ENCODE assay signal across 18 cellular contexts in genomic region chr3:61625429-61625828, GRCh38.
A peak's percentile ranks its signal among the peaks of the same experiment; 100 is the strongest.
DNase-seq lines count a peak whose midpoint lies in the region; ATAC-seq and TF ChIP-seq lines count a peak whose summit lies in the region.
"Had no signal": no experiment of that assay in that cellular context is flagged by ENCODE, and none has a peak within 500 bp of the region (broad histone marks: within the 10 kb centered on the region; RNA-seq: fewer than 3 reads in every experiment).

No MANE protein-coding gene starts in this region.

- H3K4me3 Mint-ChIP-seq in WTC11 = peak overlapping the region; percentile 0; the same call in 1 of the 2 replicates
- H3K4me3 Mint-ChIP-seq: B cell; CD4-positive, alpha-beta T cell; CD8-positive, alpha-beta T cell had no signal

- peaks cover 15% of the 10 kb centered on the region for H3K36me3 Mint-ChIP-seq in WTC11
- H3K36me3 Mint-ChIP-seq: CD8-positive, alpha-beta T cell had no signal

- no peaks in the 10 kb centered on the region for H3K27me3 Mint-ChIP-seq in WTC11 (ENCODE audit: low read depth)
- H3K27me3 Mint-ChIP-seq: CD4-positive, alpha-beta T cell had no signal

- no peaks in the 10 kb centered on the region for H3K9me3 Mint-ChIP-seq in WTC11
- H3K9me3 Mint-ChIP-seq: CD4-positive, alpha-beta T cell had no signal

- POLR2A ChIA-PET in HEK293 (lab: Yijun Ruan, JAX) = interaction anchor here (0.7 kb wide), 1 partner anchor 111 kb away, joined by 3 read pairs; no protein-coding TSS in a partner anchor
- POLR2A ChIA-PET in WTC11 (lab: Charles Lee) = no interaction called here

- no peaks in the 10 kb centered on the region for H3K9me3 ChIP-seq in HEK293 (ENCODE audit: control insufficient read depth, insufficient read depth, low read depth, low read length)
- H3K9me3 ChIP-seq in tibial artery = no peaks in the 10 kb centered on the region
- H3K9me3 ChIP-seq: Caco-2 had no signal

- no peaks in the 10 kb centered on the region for H3K36me3 ChIP-seq in HEK293 (ENCODE audit: control insufficient read depth in 2 of 2, insufficient read depth in 1 of 2, low read length in 2 of 2)
- H3K36me3 ChIP-seq in tibial artery = peaks cover 0 to 5% (median 0%) of the 10 kb centered on the region in 3 donors

- CTCF ChIA-PET in HEK293 (lab: Yijun Ruan, JAX) (no interaction called here), WTC11 (lab: Charles Lee) (interaction anchor here (0.7 kb wide), 1 partner anchor 58 kb away, joined by 3 read pairs; no protein-coding TSS in a partner anchor)

- H3K27ac ChIP-seq in HEK293 (ENCODE audit: extremely low read depth, low read depth, low read length) = no peak overlapping the region
- H3K27ac ChIP-seq in tibial artery = no peak overlapping the region
- H3K27ac ChIP-seq: BLaER1 treated with 17β-estradiol and CSF1 and Interleukin-3, amounts not matched to agents 10 nM and 100 nM; C4-2B had no signal

- TF ChIP-seq CTCF in HEK293 (tag by site-specific recombination; IDR thresholded peaks at IDR 0.05) (no peak), WTC11 (IDR thresholded peaks at IDR 0.05) (no peak), tibial artery (IDR thresholded peaks at IDR 0.05) (no peak)

- H3K4me1 Mint-ChIP-seq in WTC11 = peaks cover 76% of the 10 kb centered on the region
- H3K4me1 Mint-ChIP-seq: B cell had no signal

- peak; percentile 20; the same call in 1 of the 2 replicates for ATAC-seq in WTC11
- ATAC-seq in HG02840 (IDR thresholded peaks at IDR 0.05; ENCODE audit: low FRiP score, unreplicated experiment) = no peak
- no peak for ATAC-seq in GM18511 (IDR thresholded peaks at IDR 0.05; ENCODE audit: unreplicated experiment)
- no peak for ATAC-seq in GM21360 (IDR thresholded peaks at IDR 0.05; ENCODE audit: unreplicated experiment)
- ATAC-seq: CD8-positive, alpha-beta T cell had no signal

- peak overlapping the region; percentile 38 for H3K27ac Mint-ChIP-seq in WTC11
- H3K27ac Mint-ChIP-seq: B cell; CD4-positive, alpha-beta T cell; CD8-positive, alpha-beta T cell had no signal

- no peaks in the 10 kb centered on the region for H3K27me3 ChIP-seq in tibial artery
- H3K27me3 ChIP-seq: BLaER1 treated with 17β-estradiol and CSF1 and Interleukin-3, amounts not matched to agents 10 nM and 100 nM had no signal

- no peak for DNase-seq in WTC11 (ENCODE audit: low spot score)
- peak; percentile 31 for DNase-seq in epidermal melanocyte (ENCODE audit: insufficient read length, low spot score)
- DNase-seq in tibial artery = no peak
- DNase-seq: 8988T; AML-193; Caco-2; Calu3; CD4-positive, alpha-beta T cell; CD8-positive, alpha-beta T cell; DMS79 treated with DMSO at 0.1 percent for 48 hours; GF-D8 had no signal

- H3K4me3 ChIP-seq in HEK293 (ENCODE audit: low read depth, low read length) = no peak overlapping the region
- H3K4me3 ChIP-seq in tibial artery = no peak overlapping the region
- H3K4me3 ChIP-seq: BLaER1 treated with 17β-estradiol and CSF1 and Interleukin-3, amounts not matched to agents 10 nM and 100 nM had no signal

- H3K4me1 ChIP-seq in HEK293 (ENCODE audit: control insufficient read depth, insufficient read depth, low read length) (peaks cover 17% of the 10 kb centered on the region), tibial artery (peaks cover 0 to 25% (median 4%) of the 10 kb centered on the region in 4 donors)
- H3K4me1 ChIP-seq: BLaER1 treated with 17β-estradiol and CSF1 and Interleukin-3, amounts not matched to agents 10 nM and 100 nM had no signal

- intact Hi-C loops in tibial artery (cut with DNase I; ENCODE audit: low total_unique reads) = no loop called here

TF ChIP-seq in HEK293, 187 proteins besides CTCF, POLR2A, EP300 and RAD21:
- TF ChIP-seq ZNF202 (tag by site-specific recombination; IDR thresholded peaks at IDR 0.05; ENCODE audit: borderline replicate concordance) (no peak), RBAK (tag by site-specific recombination; IDR thresholded peaks at IDR 0.05) (no peak), PRDM1 (tag by site-specific recombination; IDR thresholded peaks at IDR 0.05) (no peak), ZBTB8A (tag by site-specific recombination; IDR thresholded peaks at IDR 0.05) (0 out of 2 replicates have a peak, but pooled peaks have one; percentile 21), ZNF629 (tag by site-specific recombination; IDR thresholded peaks at IDR 0.05) (peak; percentile 56)

TF ChIP-seq in WTC11, 78 proteins besides CTCF, POLR2A, EP300 and RAD21:
- no peak for TF ChIP-seq PRDM15 (CRISPR knock-in tag; IDR thresholded peaks at IDR 0.05)
- no peak for TF ChIP-seq CBFB (CRISPR knock-in tag; IDR thresholded peaks at IDR 0.05; ENCODE audit: low read depth)
- TF ChIP-seq E2F1 (CRISPR knock-in tag; IDR thresholded peaks at IDR 0.05) = no peak
- TF ChIP-seq SMAD3 (CRISPR knock-in tag; IDR thresholded peaks at IDR 0.05; ENCODE audit: borderline replicate concordance) = no peak
